In genomic region chr1:183842817-183843187, GRCh38 we compare ENCODE assay signal across 8 cellular contexts. TPM values are rescaled to one million over a fixed set of nuclear protein-coding genes. Genes with fewer than 3 reads are reported as not detected.
A peak's percentile ranks its signal among the peaks of the same experiment; 100 is the strongest.
DNase-seq lines count a peak whose midpoint lies in the region; ATAC-seq, FAIRE-seq and TF ChIP-seq lines count a peak whose summit lies in the region.

No MANE protein-coding gene starts in this region.

- RAD21 ChIA-PET in GM12878 (lab: Charles Lee; ENCODE audit: unreplicated experiment), result interaction anchor here (0.6 to 3.3 kb wide), 14 partner anchors 8 to 209 kb away, joined by 3 to 20 read pairs (median 6); partner anchors contain the start of gene APOBEC4

- H3K4me3 ChIP-seq in GM12878, result peak overlapping the region; percentile 12

- H3K4me1 ChIP-seq in GM12878 (ENCODE audit: control insufficient read depth, insufficient read depth, low read length), result peaks cover 46% of the 10 kb centered on the region

- H3K27ac ChIP-seq in GM12878 (ENCODE audit: control insufficient read depth, insufficient read depth), result peak overlapping the region; percentile 99

- H3K9ac ChIP-seq in GM12878 (ENCODE audit: control insufficient read depth, insufficient read depth, low read length), result peak overlapping the region; percentile 74

- SMC1A ChIA-PET in GM12878 (lab: Charles Lee; ENCODE audit: uncharacterized antibody, unreplicated experiment), result interaction anchor here (0.9 to 3.3 kb wide), 18 partner anchors 10 to 237 kb away, joined by 3 to 26 read pairs (median 6); no protein-coding TSS in a partner anchor

- H3K79me2 ChIP-seq in GM12878 (ENCODE audit: control insufficient read depth, insufficient read depth, low read length), result peaks cover 50% of the 10 kb centered on the region

- intact Hi-C loops in activated CD4-positive, alpha-beta T cell treated with anti-CD3 and anti-CD28 coated beads for 36 hours (cut with DNase I, micrococcal nuclease), result no loop called here
- intact Hi-C loops in GM12878 (cut with micrococcal nuclease; ENCODE audit: unreplicated experiment), result loop anchor here (1.0 to 5.0 kb wide), 5 partner anchors 36 to 241 kb away; no protein-coding TSS in a partner anchor

- no peak for TF ChIP-seq POLR2A in GM12878 (IDR thresholded peaks at IDR 0.05; ENCODE audit: low read depth, low read length)
- no peak for TF ChIP-seq POLR2A in erythroblast (IDR thresholded peaks at IDR 0.05; ENCODE audit: low read length)

- FAIRE-seq in GM12878 (lab: Jason Lieb, UNC), result no peak

- TF ChIP-seq CTCF in GM12878 (IDR thresholded peaks at IDR 0.05 in 2 of 3, conservative IDR thresholded peaks at IDR 0.05 in 1 of 3; ENCODE audit: control insufficient read depth in 2 of 3, extremely low read depth in 1 of 3, insufficient read depth in 1 of 3, low read depth in 3 of 3, low read length in 3 of 3) (no peak), omental fat pad (IDR thresholded peaks at IDR 0.05) (no peak)

- CTCF ChIA-PET in activated CD4-positive, alpha-beta T cell treated with anti-CD3 and anti-CD28 coated beads for 36 hours (lab: Charles Lee), result interaction anchor here (1.5 kb wide), 1 partner anchor 17 kb away, joined by 5 read pairs; no protein-coding TSS in a partner anchor
- CTCF ChIA-PET in GM12878 (lab: Yijun Ruan, JAX), result interaction anchor here (0.9 to 2.1 kb wide), 3 partner anchors 187 to 236 kb away, joined by 3 to 9 read pairs (median 4); no protein-coding TSS in a partner anchor

- POLR2A ChIA-PET in activated CD4-positive, alpha-beta T cell treated with anti-CD3 and anti-CD28 coated beads for 36 hours (lab: Charles Lee), result no interaction called here
- POLR2A ChIA-PET in GM12878 (lab: Charles Lee), result interaction anchor here (0.8 kb wide), 1 partner anchor 9 kb away, joined by 3 read pairs; no protein-coding TSS in a partner anchor

- no peak for TF ChIP-seq EP300 in GM12878 (IDR thresholded peaks at IDR 0.05; ENCODE audit: borderline replicate concordance in 1 of 2, control insufficient read depth in 1 of 2, low read depth in 2 of 2, low read length in 2 of 2)

- WGBS in GM12878 (ENCODE audit: insufficient coverage, insufficient replicate concordance, low lambda C conversion rate, missing lambda C conversion rate), result 5% methylated on average over 1 of the region's 1 CpG

- no peaks in the 10 kb centered on the region; the same call in 2 of the 3 replicates for H3K9me3 ChIP-seq in GM12878 (replicated peaks; ENCODE audit: control insufficient read depth, insufficient read depth, low read length)

- H3K27ac Mint-ChIP-seq in activated CD4-positive, alpha-beta T cell treated with anti-CD3 and anti-CD28 coated beads for 36 hours, result peak overlapping the region; percentile 84
- H3K27ac Mint-ChIP-seq in stimulated activated naive CD8-positive, alpha-beta T cell treated with anti-CD3 and anti-CD28 coated beads, Interleukin-15, amount 100 ng/mL, for 72 hours, result peak overlapping the region; percentile 29 to 65

- no peak for DNase-seq in activated CD4-positive, alpha-beta T cell treated with anti-CD3 and anti-CD28 coated beads for 36 hours
- DNase-seq in activated CD4-positive, alpha-beta T cell treated with anti-CD3 and anti-CD28 coated beads for 4 hours, result no peak
- DNase-seq in GM12878 (ENCODE audit: low read depth, low spot score) (no peak), GOT3 (lab: John Stamatoyannopoulos, UW) (no peak), erythroblast (lab: John Stamatoyannopoulos, UW) (no peak), omental fat pad (ENCODE audit: low spot score) (no peak)
- DNase-seq in stimulated activated naive CD8-positive, alpha-beta T cell treated with anti-CD3 and anti-CD28 coated beads, Interleukin-15, amount 100 ng/mL, for 72 hours, result no peak

- no peaks in the 10 kb centered on the region for H3K36me3 Mint-ChIP-seq in activated CD4-positive, alpha-beta T cell treated with anti-CD3 and anti-CD28 coated beads for 36 hours (ENCODE audit: low read depth)

- H2AFZ ChIP-seq in GM12878 (ENCODE audit: control insufficient read depth, low read depth, low read length), result no peak overlapping the region

- in situ Hi-C loops in GM12878 (cut with MboI), result no loop called here

- peak overlapping the region; percentile 2 for H3K4me3 Mint-ChIP-seq in activated CD4-positive, alpha-beta T cell treated with anti-CD3 and anti-CD28 coated beads for 36 hours
- peak overlapping the region; percentile 60 to 79 for H3K4me3 Mint-ChIP-seq in stimulated activated naive CD8-positive, alpha-beta T cell treated with anti-CD3 and anti-CD28 coated beads, Interleukin-15, amount 100 ng/mL, for 72 hours

- no peaks in the 10 kb centered on the region for H4K20me1 ChIP-seq in GM12878 (ENCODE audit: control insufficient read depth, insufficient read depth)

- no peaks in the 10 kb centered on the region for H3K27me3 ChIP-seq in GM12878 (replicated peaks in 1 of 2; ENCODE audit: control insufficient read depth in 2 of 2, insufficient read depth in 2 of 2, low read length in 1 of 2)

- no peaks in the 10 kb centered on the region for H3K27me3 Mint-ChIP-seq in activated CD4-positive, alpha-beta T cell treated with anti-CD3 and anti-CD28 coated beads for 36 hours
- no peaks in the 10 kb centered on the region for H3K27me3 Mint-ChIP-seq in stimulated activated naive CD8-positive, alpha-beta T cell treated with anti-CD3 and anti-CD28 coated beads, Interleukin-15, amount 100 ng/mL, for 72 hours

- TSS peak; percentile 48 for BruUV-seq in GM12878 (replicated peaks; lab: Mats Ljungman, UMichigan)

- no peaks in the 10 kb centered on the region for H3K9me3 Mint-ChIP-seq in activated CD4-positive, alpha-beta T cell treated with anti-CD3 and anti-CD28 coated beads for 36 hours (ENCODE audit: low read depth)
- no peaks in the 10 kb centered on the region for H3K9me3 Mint-ChIP-seq in stimulated activated naive CD8-positive, alpha-beta T cell treated with anti-CD3 and anti-CD28 coated beads, Interleukin-15, amount 100 ng/mL, for 72 hours

- H3K4me2 ChIP-seq in GM12878 (ENCODE audit: control insufficient read depth, insufficient read depth), result peak overlapping the region; percentile 81

- H3K4me1 Mint-ChIP-seq in activated CD4-positive, alpha-beta T cell treated with anti-CD3 and anti-CD28 coated beads for 36 hours, result peaks cover 25% of the 10 kb centered on the region
- H3K4me1 Mint-ChIP-seq in stimulated activated naive CD8-positive, alpha-beta T cell treated with anti-CD3 and anti-CD28 coated beads, Interleukin-15, amount 100 ng/mL, for 72 hours, result peaks cover 22% of the 10 kb centered on the region

- peak; percentile 23 for ATAC-seq in activated CD4-positive, alpha-beta T cell treated with anti-CD3 and anti-CD28 coated beads for 36 hours
- peak; percentile 37 for ATAC-seq in HG02981 (IDR thresholded peaks at IDR 0.05; ENCODE audit: unreplicated experiment)
- peak; percentile 58 for ATAC-seq in GM12878
- ATAC-seq in stimulated activated naive CD8-positive, alpha-beta T cell treated with anti-CD3 and anti-CD28 coated beads, Interleukin-15, amount 100 ng/mL, for 72 hours, result peak; percentile 47
- no peak for ATAC-seq in omental fat pad (ENCODE audit: low FRiP score)

- peaks cover 2 to 8% of the 10 kb centered on the region in 2 experiments; a peak in 3 of 4 replicates for H3K36me3 ChIP-seq in GM12878 (ENCODE audit: control insufficient read depth in 2 of 2, insufficient read depth in 2 of 2, low read length in 1 of 2)

- TF ChIP-seq RAD21 in GM12878 (IDR thresholded peaks at IDR 0.05; ENCODE audit: insufficient read depth, low read depth, low read length), result no peak

TF ChIP-seq in GM12878, 131 proteins besides CTCF, POLR2A, EP300 and RAD21 (continues in another document):
- no peak for TF ChIP-seq SIX5 (IDR thresholded peaks at IDR 0.05; ENCODE audit: low read depth, low read length, severe bottlenecking)

RNA-seq across cellular contexts. Expression of gene RGL1, which starts 37.9 kb away (rescaled TPM):
- 1 to 10 TPM; 2.0 TPM for total RNA-seq in activated CD4-positive, alpha-beta T cell treated with anti-CD3 and anti-CD28 coated beads for 36 hours
- 21.2 and 22.8 TPM in 2 replicates for total RNA-seq in GM12878 (2013; cell fraction: nucleolus; rRNA removed)
- 19.0 and 20.1 TPM in 2 replicates for total RNA-seq in GM12878 (2014; rRNA removed)
- 19.9 and 20.7 TPM in 2 replicates for total RNA-seq in GM12878 (2014; rRNA removed; fragmentation: Illumina TruSeq; extraction: Trizol)
- total RNA-seq in GM12878 (2021), result 18.6 and 20.6 TPM in 2 replicates
- polyA plus RNA-seq in GM12878 (2011; ENCODE audit: low read depth), result 7.7 TPM
- 15.6 and 15.7 TPM in 2 replicates for polyA plus RNA-seq in GM12878 (2011; rRNA removed)
- polyA plus RNA-seq in GM12878 (2011; cell fraction: cytosol; rRNA removed), result 10.2 and 10.8 TPM in 2 replicates
- polyA plus RNA-seq in GM12878 (2011; cell fraction: nucleus; rRNA removed), result 20.3 and 21.1 TPM in 2 replicates
- polyA plus RNA-seq in GM12878 (2012), result 8.2 and 10.7 TPM in 2 replicates
- 25.0 and 28.4 TPM in 2 replicates for polyA plus RNA-seq in GM12878 (2014; fragmentation: Illumina TruSeq; extraction: Trizol)
- polyA plus RNA-seq in GM12878 (2014; fragmentation: Nextera tagmentation; extraction: Ambion mirVana), result 1 to 10 TPM; 8.1 to 9.4 TPM
- 15.8 and 17.9 TPM in 2 replicates for polyA plus RNA-seq in GM12878 (2014; rRNA removed)
- polyA plus RNA-seq in GM12878 (2016; fragmentation: Nextera tagmentation; extraction: Ambion mirVana), result 10 to 100 TPM; 19.0 to 20.9 TPM
- polyA minus RNA-seq in GM12878 (2011; rRNA and poly(A)+ RNA removed), result 17.5 and 18.9 TPM in 2 replicates
- polyA minus RNA-seq in GM12878 (2011; cell fraction: cytosol; rRNA and poly(A)+ RNA removed), result 3.3 and 5.4 TPM in 2 replicates
- 16.0 and 26.8 TPM in 2 replicates for polyA minus RNA-seq in GM12878 (2011; cell fraction: nucleus; rRNA and poly(A)+ RNA removed)
- total RNA-seq in omental fat pad, result 10 to 100 TPM; 66.8 to 88.3 (median 74.6) TPM

Comparison
In these comparisons a context has a peak if more than half of its experiments do, and no peak if none do; other contexts are left out.
1. RNA of gene RGL1, which starts 37.9 kb away (total RNA-seq): 66.8 to 88.3 TPM in omental fat pad and 18.6 to 22.8 TPM in GM12878; 2.0 TPM in activated CD4-positive, alpha-beta T cell treated with anti-CD3 and anti-CD28 coated beads for 36 hours; every median in the first group is over 4 times any median in the second.